Comparison of ENCODE assay signal across 18 cellular contexts in the genomic region with DNA sequence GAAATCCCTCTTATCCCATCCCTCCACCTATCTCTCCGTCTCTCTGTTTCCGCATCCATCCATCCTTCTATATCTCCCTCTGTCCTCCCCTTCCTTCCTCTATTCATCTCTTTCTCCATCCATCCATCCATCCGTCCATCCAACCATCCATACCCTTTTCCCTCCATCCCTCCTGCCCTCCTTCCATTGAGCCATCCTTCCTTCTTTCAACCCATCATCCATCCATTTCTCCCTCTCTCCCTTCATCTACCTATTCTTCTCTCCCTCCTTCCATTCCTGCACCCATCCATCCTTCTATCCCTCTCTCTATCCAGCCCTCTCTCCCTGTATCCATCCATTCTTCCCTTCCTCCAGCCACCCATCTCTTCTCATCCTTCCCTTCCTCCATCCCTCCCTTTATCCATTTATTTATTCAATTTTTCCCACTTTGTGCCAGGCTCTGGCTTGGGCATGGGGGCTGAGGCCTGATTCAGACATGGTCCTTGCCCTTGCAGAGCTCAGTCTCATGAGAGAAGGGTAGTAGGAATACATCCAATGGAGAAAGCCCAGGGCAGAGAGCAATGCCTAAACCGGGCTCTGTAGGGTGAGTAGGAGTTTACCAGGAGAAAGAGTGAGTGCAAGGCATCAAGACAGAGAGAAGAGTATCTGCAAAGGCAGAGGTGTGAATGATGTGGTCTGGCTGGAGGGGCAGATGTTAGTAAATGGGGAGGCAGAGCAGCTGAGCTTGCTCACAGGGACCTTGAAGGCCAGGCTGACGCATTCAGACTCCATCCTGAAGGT. TPM values are rescaled to one million over a fixed set of nuclear protein-coding genes. Genes with fewer than 3 reads are reported as not detected.
"Had no signal": no experiment of that assay in that cellular context is flagged by ENCODE, and none has a peak within 500 bp of the region (broad histone marks: within the 10 kb centered on the region; RNA-seq: fewer than 3 reads in every experiment).

No MANE protein-coding gene starts in this region.

- DNase-seq: activated CD4-positive, alpha-beta T cell treated with anti-CD3 and anti-CD28 coated beads, Interleukin-2, amount 10 ng/mL, durations not matched to agents 7 days and 5 days; activated naive CD8-positive, alpha-beta T cell treated with anti-CD3 and anti-CD28 coated beads, Interleukin-2, amount 50 U/mL, for 24 hours; caudate nucleus; colonic mucosa; foreskin keratinocyte; left colon; mucosa of descending colon; naive thymus-derived CD4-positive, alpha-beta T cell; nucleus accumbens; sigmoid colon; stimulated activated CD4-positive, alpha-beta T cell treated with anti-CD3 and anti-CD28 coated beads, Interleukin-1b, Interleukin-23, amount 100 ng/mL, for 48 hours; stomach; T-helper 9 cell had no signal

- H3K27ac ChIP-seq: colonic mucosa, foreskin keratinocyte, prostate gland, SJCRH30, stomach, thoracic aorta had no signal

- H3K4me1 Mint-ChIP-seq: activated CD4-positive, alpha-beta T cell treated with anti-CD3 and anti-CD28 coated beads, Interleukin-2, amount 10 ng/mL, durations not matched to agents 7 days and 5 days; activated naive CD8-positive, alpha-beta T cell treated with anti-CD3 and anti-CD28 coated beads, Interleukin-2, amount 50 U/mL, for 24 hours had no signal

- H3K4me1 ChIP-seq: colonic mucosa, prostate gland had no signal

- ATAC-seq: activated naive CD8-positive, alpha-beta T cell treated with anti-CD3 and anti-CD28 coated beads, Interleukin-2, amount 50 U/mL, for 24 hours; left colon; naive thymus-derived CD4-positive, alpha-beta T cell had no signal

- H3K4me3 ChIP-seq: colonic mucosa, mucosa of descending colon, prostate gland, sigmoid colon, SJCRH30, stomach, thoracic aorta had no signal

- H3K27me3 ChIP-seq: colonic mucosa, foreskin keratinocyte, sigmoid colon had no signal

- H3K27ac Mint-ChIP-seq: activated CD4-positive, alpha-beta T cell treated with anti-CD3 and anti-CD28 coated beads, Interleukin-2, amount 10 ng/mL, durations not matched to agents 7 days and 5 days; activated naive CD8-positive, alpha-beta T cell treated with anti-CD3 and anti-CD28 coated beads, Interleukin-2, amount 50 U/mL, for 24 hours; activated T-helper 1 cell treated with anti-CD3 and anti-CD28 coated beads, Interleukin-12 subunit alpha, Interleukin-12 subunit beta, Interleukin-2, Interleukin-4 antibody, amounts not matched to agents 30 ng/mL and 10 ng/mL and 1 ng/mL, durations not matched to agents 14 hours and 24 hours and 36 hours; naive thymus-derived CD4-positive, alpha-beta T cell had no signal

- FAIRE-seq: endothelial cell of umbilical vein had no signal

- H3K4me3 Mint-ChIP-seq: activated CD4-positive, alpha-beta T cell treated with anti-CD3 and anti-CD28 coated beads, Interleukin-2, amount 10 ng/mL, durations not matched to agents 7 days and 5 days; activated naive CD8-positive, alpha-beta T cell treated with anti-CD3 and anti-CD28 coated beads, Interleukin-2, amount 50 U/mL, for 24 hours; activated T-helper 1 cell treated with anti-CD3 and anti-CD28 coated beads, Interleukin-12 subunit alpha, Interleukin-12 subunit beta, Interleukin-2, Interleukin-4 antibody, amounts not matched to agents 30 ng/mL and 10 ng/mL and 1 ng/mL, durations not matched to agents 14 hours and 24 hours and 36 hours; naive thymus-derived CD4-positive, alpha-beta T cell had no signal

- H3K9me3 ChIP-seq: colonic mucosa, mucosa of descending colon, prostate gland, sigmoid colon, SJCRH30, stomach, thoracic aorta had no signal

- H3K9me3 Mint-ChIP-seq: activated CD4-positive, alpha-beta T cell treated with anti-CD3 and anti-CD28 coated beads, Interleukin-2, amount 10 ng/mL, durations not matched to agents 7 days and 5 days; activated naive CD8-positive, alpha-beta T cell treated with anti-CD3 and anti-CD28 coated beads, Interleukin-2, amount 50 U/mL, for 24 hours; activated T-helper 1 cell treated with anti-CD3 and anti-CD28 coated beads, Interleukin-12 subunit alpha, Interleukin-12 subunit beta, Interleukin-2, Interleukin-4 antibody, amounts not matched to agents 30 ng/mL and 10 ng/mL and 1 ng/mL, durations not matched to agents 14 hours and 24 hours and 36 hours; naive thymus-derived CD4-positive, alpha-beta T cell had no signal

- H3K36me3 ChIP-seq: colonic mucosa, prostate gland, sigmoid colon, SJCRH30, stomach, thoracic aorta had no signal

- H3K36me3 Mint-ChIP-seq: naive thymus-derived CD4-positive, alpha-beta T cell had no signal

RNA-seq across cellular contexts. Expression of gene FBLN2, which starts 19.5 kb away (rescaled TPM):
- total RNA-seq: activated CD4-positive, alpha-beta T cell treated with anti-CD3 and anti-CD28 coated beads, Interleukin-2, amount 10 ng/mL, durations not matched to agents 7 days and 5 days; activated T-helper 1 cell treated with anti-CD3 and anti-CD28 coated beads, Interleukin-12 subunit alpha, Interleukin-12 subunit beta, Interleukin-2, Interleukin-4 antibody, amounts not matched to agents 30 ng/mL and 10 ng/mL and 1 ng/mL, durations not matched to agents 14 hours and 24 hours and 36 hours; SJCRH30 had no signal
